16 cellular contexts compared by ENCODE assay signal in genomic region chr9:3290231-3290840, GRCh38.
DNase-seq lines count a peak whose midpoint lies in the region; ATAC-seq and TF ChIP-seq lines count a peak whose summit lies in the region.
"Had no signal": no experiment of that assay in that cellular context is flagged by ENCODE, and none has a peak within 500 bp of the region (broad histone marks: within the 10 kb centered on the region; RNA-seq: fewer than 3 reads in every experiment).

No MANE protein-coding gene starts in this region.

- H3K4me3 ChIP-seq in iPS-20b (ENCODE audit: low read length) (peak overlapping the region; percentile 52; the same call in 1 of the 2 replicates), upper lobe of left lung (no peak overlapping the region)
- H3K4me3 ChIP-seq: GM12878 had no signal

- ATAC-seq in WTC11 (peak; percentile 51), upper lobe of left lung (ENCODE audit: low FRiP score in 2 of 2) (no peak)
- ATAC-seq: CD8-positive, alpha-beta T cell; GM12878 had no signal

- CTCF ChIA-PET in WTC11 (lab: Charles Lee), result no interaction called here

- peak overlapping the region; percentile 50 for H3K9ac ChIP-seq in iPS-20b (ENCODE audit: low read depth, low read length)

- peaks cover 14% of the 10 kb centered on the region for H3K36me3 Mint-ChIP-seq in WTC11

- TF ChIP-seq POLR2A in upper lobe of left lung (IDR thresholded peaks at IDR 0.05), result no peak

- 81 to 83% methylated on average over 5 of the region's 5 CpGs for WGBS in upper lobe of left lung, 2 donors

- TF ChIP-seq EP300 in upper lobe of left lung (IDR thresholded peaks at IDR 0.05), result no peak

- H3K4me1 ChIP-seq in iPS-20b (ENCODE audit: insufficient read depth, low read length) (peaks cover 20% of the 10 kb centered on the region; the same call in 1 of the 2 replicates), upper lobe of left lung (no peaks in the 10 kb centered on the region)
- H3K4me1 ChIP-seq: Caco-2 had no signal

- H3K27ac Mint-ChIP-seq in WTC11, result peak overlapping the region; percentile 93
- H3K27ac Mint-ChIP-seq: CD8-positive, alpha-beta T cell; HFFc6 had no signal

- H3K4me3 Mint-ChIP-seq in WTC11, result peak overlapping the region; percentile 50
- H3K4me3 Mint-ChIP-seq: CD14-positive monocyte; CD8-positive, alpha-beta T cell; HFFc6 had no signal

- H3K36me3 ChIP-seq in iPS-20b (ENCODE audit: insufficient read depth, low read depth, low read length), result peaks cover 9% of the 10 kb centered on the region
- peaks cover 0 to 22% (median 1%) of the 10 kb centered on the region in 4 donors for H3K36me3 ChIP-seq in upper lobe of left lung

- H3K9me3 Mint-ChIP-seq in WTC11, result peaks cover 5% of the 10 kb centered on the region; the same call in 1 of the 2 replicates
- H3K9me3 Mint-ChIP-seq: CD8-positive, alpha-beta T cell had no signal

- H3K27me3 ChIP-seq in iPS-20b (ENCODE audit: insufficient read depth, low read length), result no peaks in the 10 kb centered on the region
- H3K27me3 ChIP-seq in upper lobe of left lung, result no peaks in the 10 kb centered on the region

- TF ChIP-seq CTCF in WTC11 (IDR thresholded peaks at IDR 0.05) (no peak), upper lobe of left lung (IDR thresholded peaks at IDR 0.05) (no peak)

- no peaks in the 10 kb centered on the region for H3K9me3 ChIP-seq in iPS-20b (ENCODE audit: insufficient read depth, low read depth, low read length)
- no peaks in the 10 kb centered on the region for H3K9me3 ChIP-seq in upper lobe of left lung
- H3K9me3 ChIP-seq: Caco-2 had no signal

- DNase-seq in NCI-H2081 (lab: John Stamatoyannopoulos, UW) (peak; percentile 12 to 21), NCI-H2081 treated with DMSO at 0.1 percent for 48 hours (lab: John Stamatoyannopoulos, UW) (no peak), WTC11 (ENCODE audit: low spot score) (no peak), NCI-H510A treated with DMSO at 0.1 percent for 48 hours (lab: John Stamatoyannopoulos, UW) (no peak), upper lobe of left lung (no peak), SW 1271 (lab: John Stamatoyannopoulos, UW) (no peak)
- no peak for DNase-seq in stimulated activated CD4-positive, alpha-beta T cell treated with anti-CD3 and anti-CD28 coated beads, Interleukin-4, amount 100 ng/mL, for 4 hours
- DNase-seq: Caco-2; CD8-positive, alpha-beta T cell; DMS53; H7; HFFc6 had no signal

- H3K27me3 Mint-ChIP-seq in WTC11 (ENCODE audit: low read depth), result no peaks in the 10 kb centered on the region

- H3K4me1 Mint-ChIP-seq in WTC11, result peaks cover 41% of the 10 kb centered on the region

- POLR2A ChIA-PET in WTC11 (lab: Charles Lee), result no interaction called here

- H3K27ac ChIP-seq in iPS-20b (ENCODE audit: low read length) (no peak overlapping the region), upper lobe of left lung (no peak overlapping the region)
- H3K27ac ChIP-seq: 22Rv1 had no signal

TF ChIP-seq in WTC11, 78 proteins besides CTCF, POLR2A, EP300 and RAD21:
- TF ChIP-seq ZNF121 (CRISPR knock-in tag; IDR thresholded peaks at IDR 0.05) (no peak), E2F4 (CRISPR knock-in tag; IDR thresholded peaks at IDR 0.05; ENCODE audit: borderline replicate concordance, low read depth) (no peak), RORB (CRISPR knock-in tag; IDR thresholded peaks at IDR 0.05) (no peak), RELA (CRISPR knock-in tag; IDR thresholded peaks at IDR 0.05; ENCODE audit: borderline replicate concordance) (no peak), EMX1 (CRISPR knock-in tag; IDR thresholded peaks at IDR 0.05) (no peak), ZNF138 (CRISPR knock-in tag; conservative IDR thresholded peaks at IDR 0.05) (no peak), ZNF423 (CRISPR knock-in tag; IDR thresholded peaks at IDR 0.05) (no peak)

Comparison
In these comparisons a context has a peak if more than half of its experiments do, and no peak if none do; other contexts are left out.
1. DNase-seq: peak in NCI-H2081 (2 of 2); none in NCI-H2081 treated with DMSO at 0.1 percent for 48 hours (single experiment), WTC11 (single experiment), stimulated activated CD4-positive, alpha-beta T cell treated with anti-CD3 and anti-CD28 coated beads, Interleukin-4, amount 100 ng/mL, for 4 hours (0 of 2), NCI-H510A treated with DMSO at 0.1 percent for 48 hours (single experiment), upper lobe of left lung (0 of 2) and SW 1271 (0 of 2).